ENCODE assay signal across 14 cellular contexts in the genomic region with DNA sequence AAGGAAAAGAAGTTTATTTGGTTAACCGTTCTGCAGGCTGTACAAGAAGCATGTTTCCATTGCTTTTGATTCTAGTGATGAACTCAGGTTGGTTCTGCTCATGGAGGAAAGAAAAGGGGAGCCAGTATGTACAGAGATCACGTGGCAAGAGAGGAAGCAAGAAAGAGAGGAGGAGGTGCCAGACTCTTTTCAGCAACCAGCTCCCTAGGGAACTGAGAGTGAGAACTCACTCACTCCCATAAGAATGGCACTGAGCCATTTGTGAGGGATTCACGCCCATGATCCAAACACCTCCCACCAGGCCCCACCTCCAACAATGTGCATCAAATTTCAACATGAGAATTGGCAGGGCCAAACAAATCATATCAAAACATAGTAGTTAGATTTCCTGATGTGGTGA.
A peak's percentile ranks its signal among the peaks of the same experiment; 100 is the strongest.
DNase-seq lines count a peak whose midpoint lies in the region; ATAC-seq, FAIRE-seq and TF ChIP-seq lines count a peak whose summit lies in the region.
"Had no signal": no experiment of that assay in that cellular context is flagged by ENCODE, and none has a peak within 500 bp of the region (broad histone marks: within the 10 kb centered on the region; RNA-seq: fewer than 3 reads in every experiment).

No MANE protein-coding gene starts in this region.

- no peaks in the 10 kb centered on the region for H3K79me2 ChIP-seq in H1 (ENCODE audit: control insufficient read depth in 1 of 2, insufficient read depth in 2 of 2, low read length in 2 of 2)
- no peaks in the 10 kb centered on the region for H3K79me2 ChIP-seq in smooth muscle cell (ENCODE audit: low read depth)

- H3F3A ChIP-seq in smooth muscle cell (ENCODE audit: low read depth) = no peaks in the 10 kb centered on the region

- TF ChIP-seq EP300 in H1 (IDR thresholded peaks at IDR 0.05; ENCODE audit: borderline replicate concordance in 1 of 2, low read depth in 2 of 2, low read length in 2 of 2) = no peak

- H4K8ac ChIP-seq in H1 (ENCODE audit: extremely low read depth, insufficient read depth, low read length) (no peak overlapping the region), mesenchymal stem cell (ENCODE audit: low read length) (no peak overlapping the region)

- FAIRE-seq in H1 (lab: Jason Lieb, UNC) = no peak

- no peak overlapping the region for H3K18ac ChIP-seq in H1 (ENCODE audit: extremely low read depth, low read length)
- no peak overlapping the region for H3K18ac ChIP-seq in mesenchymal stem cell (ENCODE audit: low read depth in 1 of 2, low read length in 2 of 2)

- H3K4me2 ChIP-seq in H1 (ENCODE audit: insufficient read depth in 1 of 2, low read depth in 2 of 2, low read length in 2 of 2) = no peak overlapping the region
- H3K4me2 ChIP-seq in smooth muscle cell = no peak overlapping the region
- no peak overlapping the region for H3K4me2 ChIP-seq in mesenchymal stem cell (ENCODE audit: low read length, poor library complexity, severe bottlenecking)

- H3K4me3 ChIP-seq in H1 (ENCODE audit: extremely low read depth in 1 of 4, insufficient read depth in 2 of 4, low read depth in 3 of 4, low read length in 4 of 4) (no peak overlapping the region; a peak in 1 of 8 replicates), smooth muscle cell (no peak overlapping the region), mesenchymal stem cell (ENCODE audit: insufficient read depth in 1 of 2, low read depth in 1 of 2, low read length in 2 of 2) (no peak overlapping the region)
- H3K4me3 ChIP-seq: lung, sigmoid colon had no signal

- POLR2A ChIA-PET in H1 (lab: Charles Lee; ENCODE audit: partially characterized antibody) = no interaction called here

- TF ChIP-seq CTCF in H1 (IDR thresholded peaks at IDR 0.05; ENCODE audit: control extremely low read depth in 1 of 3, insufficient read depth in 1 of 3, low read depth in 1 of 3, low read length in 3 of 3) = no peak
- TF ChIP-seq CTCF in smooth muscle cell (IDR thresholded peaks at IDR 0.05; ENCODE audit: borderline replicate concordance, insufficient read depth, poor library complexity, severe bottlenecking) = no peak

- H3K23ac ChIP-seq in H1 (ENCODE audit: insufficient read length) = no peak overlapping the region
- no peak overlapping the region for H3K23ac ChIP-seq in mesenchymal stem cell (ENCODE audit: low read length in 2 of 2)

- no peak overlapping the region for H3K27ac ChIP-seq in H1 (ENCODE audit: low read depth, low read length)
- peak overlapping the region; percentile 94 for H3K27ac ChIP-seq in smooth muscle cell (ENCODE audit: low read depth)
- no peak overlapping the region for H3K27ac ChIP-seq in mesenchymal stem cell (ENCODE audit: low read length, poor library complexity, severe bottlenecking)
- H3K27ac ChIP-seq: sigmoid colon had no signal

- H3K9me3 ChIP-seq in H1 (ENCODE audit: insufficient read depth in 2 of 2, low read depth in 1 of 2, low read length in 1 of 2) (no peaks in the 10 kb centered on the region), smooth muscle cell (replicated peaks; ENCODE audit: low read depth) (no peaks in the 10 kb centered on the region), mesenchymal stem cell (ENCODE audit: control insufficient read depth, low read length) (no peaks in the 10 kb centered on the region)
- H3K9me3 ChIP-seq: sigmoid colon had no signal

- no peak overlapping the region for H3K9ac ChIP-seq in H1 (replicated peaks in 1 of 4; ENCODE audit: extremely low read depth in 1 of 4, low read depth in 3 of 4, low read length in 3 of 4)
- peak overlapping the region; percentile 45 for H3K9ac ChIP-seq in smooth muscle cell (ENCODE audit: low read depth)
- no peak overlapping the region for H3K9ac ChIP-seq in mesenchymal stem cell (ENCODE audit: low read length)

- H3K14ac ChIP-seq in H1 (ENCODE audit: insufficient read length) (no peak overlapping the region), mesenchymal stem cell (ENCODE audit: low read length in 2 of 2) (no peak overlapping the region)

- 58% methylated on average over 3 of the region's 3 CpGs; no CpG with 5 or more reads in 1 of the 2 experiments for WGBS in H1 (ENCODE audit: extremely low coverage in 1 of 2, insufficient coverage in 1 of 2, insufficient read length in 1 of 2, insufficient replicate concordance in 2 of 2, low coverage in 1 of 2, low lambda C conversion rate in 2 of 2, missing lambda C conversion rate in 1 of 2), 2 experiments
- 84% methylated on average over 3 of the region's 3 CpGs for WGBS in smooth muscle cell (ENCODE audit: low lambda C conversion rate)
- 76% methylated on average over 3 of the region's 3 CpGs for WGBS in mesenchymal stem cell

- H3K56ac ChIP-seq in H1 (replicated peaks; ENCODE audit: insufficient read length, low read depth, low read length) = no peak overlapping the region

- no peak for ATAC-seq in HG02623 (IDR thresholded peaks at IDR 0.05; ENCODE audit: unreplicated experiment)

- no peak overlapping the region for H2BK120ac ChIP-seq in H1 (replicated peaks; ENCODE audit: low read depth, low read length)
- no peak overlapping the region for H2BK120ac ChIP-seq in mesenchymal stem cell (ENCODE audit: low read depth, low read length)

- H2BK15ac ChIP-seq in H1 (ENCODE audit: low read length) = no peak overlapping the region
- no peak overlapping the region for H2BK15ac ChIP-seq in mesenchymal stem cell (ENCODE audit: low read depth, poor library complexity, severe bottlenecking)

- H3K36me3 ChIP-seq in H1 (ENCODE audit: control insufficient read depth in 2 of 4, insufficient read depth in 4 of 4, low read length in 3 of 4) = no peaks in the 10 kb centered on the region
- no peaks in the 10 kb centered on the region for H3K36me3 ChIP-seq in smooth muscle cell (ENCODE audit: low read depth)
- no peaks in the 10 kb centered on the region for H3K36me3 ChIP-seq in mesenchymal stem cell (ENCODE audit: control insufficient read depth in 1 of 2, insufficient read depth in 2 of 2, low read depth in 1 of 2, low read length in 2 of 2)
- H3K36me3 ChIP-seq: sigmoid colon had no signal

- H3K4ac ChIP-seq in H1 (replicated peaks; ENCODE audit: insufficient read length, low read depth, low read length) = no peak overlapping the region
- no peak overlapping the region for H3K4ac ChIP-seq in mesenchymal stem cell (ENCODE audit: low read depth in 1 of 2, low read length in 2 of 2)

- CTCF ChIA-PET in H1 (lab: Charles Lee; ENCODE audit: partially characterized antibody) = no interaction called here

- no peaks in the 10 kb centered on the region for H3K27me3 ChIP-seq in H1 (replicated peaks in 1 of 4; ENCODE audit: control insufficient read depth in 3 of 4, extremely low read depth in 1 of 4, insufficient read depth in 3 of 4, low read length in 3 of 4)
- no peaks in the 10 kb centered on the region for H3K27me3 ChIP-seq in smooth muscle cell (ENCODE audit: low read depth)
- H3K27me3 ChIP-seq in mesenchymal stem cell (ENCODE audit: control insufficient read depth in 1 of 2, insufficient read depth in 1 of 2, low read length in 2 of 2) = no peaks in the 10 kb centered on the region
- H3K27me3 ChIP-seq: sigmoid colon had no signal

- H3K79me1 ChIP-seq in H1 (ENCODE audit: low read depth, low read length) = no peaks in the 10 kb centered on the region
- H3K79me1 ChIP-seq in mesenchymal stem cell (replicated peaks; ENCODE audit: low read length, poor library complexity, severe bottlenecking) = no peaks in the 10 kb centered on the region

- no peak overlapping the region for H2BK12ac ChIP-seq in H1 (ENCODE audit: low read depth, low read length)
- no peak overlapping the region for H2BK12ac ChIP-seq in mesenchymal stem cell (ENCODE audit: low read length in 2 of 2)

- H4K91ac ChIP-seq in H1 (replicated peaks; ENCODE audit: insufficient read length, low read length) (no peak overlapping the region), mesenchymal stem cell (ENCODE audit: low read length) (no peak overlapping the region)

- no peak for TF ChIP-seq RAD21 in H1 (IDR thresholded peaks at IDR 0.05 in 1 of 2, conservative IDR thresholded peaks at IDR 0.05 in 1 of 2; ENCODE audit: low read depth in 2 of 2, low read length in 2 of 2)

- peak; percentile 9 to 54 for DNase-seq in NCI-H524 (lab: John Stamatoyannopoulos, UW)
- no peak for DNase-seq in NCI-H524 treated with DMSO at 0.1 percent for 48 hours (lab: John Stamatoyannopoulos, UW)
- peak; percentile 32 for DNase-seq in NCI-H187 treated with DMSO at 0.1 percent for 48 hours (lab: John Stamatoyannopoulos, UW)
- no peak for DNase-seq in H1 (ENCODE audit: low read depth in 1 of 2, low spot score in 2 of 2)
- no peak for DNase-seq in smooth muscle cell (lab: John Stamatoyannopoulos, UW; ENCODE audit: unreplicated experiment)
- no peak for DNase-seq in stimulated activated CD4-positive, alpha-beta T cell treated with anti-CD3 and anti-CD28 coated beads, Interleukin-15, amount 100 ng/mL, for 24 hours
- no peak for DNase-seq in mesenchymal stem cell
- DNase-seq: activated CD8-positive, alpha-beta memory T cell treated with anti-CD3 and anti-CD28 coated beads, Interleukin-2, amount 50 U/mL, for 4 hours; foreskin melanocyte; GF-D8; sigmoid colon; T-helper 2 cell had no signal

- peaks cover 0 to 3% (median 0%) of the 10 kb centered on the region in 4 experiments; a peak in 1 of 7 replicates for H3K4me1 ChIP-seq in H1 (replicated peaks in 1 of 4; ENCODE audit: control insufficient read depth in 3 of 4, insufficient read depth in 4 of 4, low read length in 3 of 4)
- peaks cover 6% of the 10 kb centered on the region for H3K4me1 ChIP-seq in smooth muscle cell (ENCODE audit: low read depth)
- no peaks in the 10 kb centered on the region for H3K4me1 ChIP-seq in mesenchymal stem cell (ENCODE audit: control insufficient read depth, insufficient read depth, low read depth, low read length)
- H3K4me1 ChIP-seq: sigmoid colon had no signal

- H3K23me2 ChIP-seq in H1 (ENCODE audit: low read depth, low read length) = no peaks in the 10 kb centered on the region

- H2AFZ ChIP-seq in H1 (ENCODE audit: low read length) (peak overlapping the region; percentile 98; the same call in 1 of the 2 replicates), smooth muscle cell (ENCODE audit: low read depth) (no peak overlapping the region), mesenchymal stem cell (ENCODE audit: low read depth, low read length) (no peak overlapping the region)

- H4K20me1 ChIP-seq in H1 (replicated peaks in 1 of 2; ENCODE audit: control insufficient read depth in 1 of 2, insufficient read depth in 2 of 2, low read length in 2 of 2) (no peaks in the 10 kb centered on the region), smooth muscle cell (ENCODE audit: low read depth) (no peaks in the 10 kb centered on the region)

- H2BK20ac ChIP-seq in H1 (ENCODE audit: low read length) = no peak overlapping the region

- H2AK5ac ChIP-seq in H1 (ENCODE audit: low read depth, low read length) = no peak overlapping the region
- H2AK5ac ChIP-seq in mesenchymal stem cell (ENCODE audit: low read length, severe bottlenecking) = no peak overlapping the region

- TF ChIP-seq POLR2A in H1 (IDR thresholded peaks at IDR 0.05; ENCODE audit: control extremely low read depth in 1 of 2, low read depth in 2 of 2, low read length in 2 of 2) = no peak

- H2BK5ac ChIP-seq in H1 (ENCODE audit: low read depth, low read length) (no peak overlapping the region), mesenchymal stem cell (ENCODE audit: low read depth, low read length, poor library complexity, severe bottlenecking) (no peak overlapping the region)

- H4K5ac ChIP-seq in H1 (ENCODE audit: insufficient read length, low read depth, low read length) = no peak overlapping the region

TF ChIP-seq in H1, 55 proteins besides CTCF, POLR2A, EP300 and RAD21 (continues in another document):
- no peak for TF ChIP-seq SIN3A (conservative IDR thresholded peaks at IDR 0.05 in 1 of 2, IDR thresholded peaks at IDR 0.05 in 1 of 2; ENCODE audit: low read depth in 1 of 2, low read length in 2 of 2)

Comparison
In these comparisons a context has a peak if more than half of its experiments do, and no peak if none do; other contexts are left out.
1. DNase-seq: peak in NCI-H524 (2 of 2) and NCI-H187 treated with DMSO at 0.1 percent for 48 hours (single experiment); none in NCI-H524 treated with DMSO at 0.1 percent for 48 hours (single experiment), H1 (0 of 2), smooth muscle cell (single experiment), stimulated activated CD4-positive, alpha-beta T cell treated with anti-CD3 and anti-CD28 coated beads, Interleukin-15, amount 100 ng/mL, for 24 hours (single experiment) and mesenchymal stem cell (single experiment).